In genomic region chr19:15247107-15248014, GRCh38 we compare ENCODE assay signal across 13 cellular contexts. TPM values are rescaled to one million over a fixed set of nuclear protein-coding genes. Genes with fewer than 3 reads are reported as not detected.
A peak's percentile ranks its signal among the peaks of the same experiment; 100 is the strongest.
DNase-seq lines count a peak whose midpoint lies in the region; TF ChIP-seq lines count a peak whose summit lies in the region.
"Had no signal": no experiment of that assay in that cellular context is flagged by ENCODE, and none has a peak within 500 bp of the region (broad histone marks: within the 10 kb centered on the region; RNA-seq: fewer than 3 reads in every experiment).

No MANE protein-coding gene starts in this region.

- H3K4me1 Mint-ChIP-seq in nephron = peaks cover 72% of the 10 kb centered on the region

- no peak for DNase-seq in adipocyte (ENCODE audit: low read depth)
- DNase-seq in tibial artery = peak in 1 of 2 donors; percentile 90
- no peak for DNase-seq in WERI-Rb-1
- DNase-seq in OCI-M1 (lab: John Stamatoyannopoulos, UW) = no peak
- DNase-seq in AG08395 (ENCODE audit: low spot score) = no peak
- DNase-seq: activated CD8-positive, alpha-beta memory T cell treated with anti-CD3 and anti-CD28 coated beads, Interleukin-2, amount 50 U/mL, for 48 hours; GOT3; NCI-H2171; nucleus accumbens had no signal

- H3K9ac ChIP-seq in adipocyte (ENCODE audit: low read length) = peak overlapping the region; percentile 84
- H3K9ac ChIP-seq: KMS-11 had no signal

- H3K4me3 Mint-ChIP-seq in nephron = no peak overlapping the region

- intact Hi-C loops in tibial artery (cut with DNase I; ENCODE audit: low total_unique reads) = loop anchor here (5.0 kb wide), 1 partner anchor 35 kb away; no protein-coding TSS in a partner anchor

- peaks cover 1% of the 10 kb centered on the region for H3K27me3 Mint-ChIP-seq in nephron (ENCODE audit: low read depth)

- TF ChIP-seq CTCF in nephron (IDR thresholded peaks at IDR 0.05; ENCODE audit: unreplicated experiment in 3 of 3) = no peak
- TF ChIP-seq CTCF in tibial artery (IDR thresholded peaks at IDR 0.05) = no peak
- no peak for TF ChIP-seq CTCF in WERI-Rb-1 (IDR thresholded peaks at IDR 0.05; ENCODE audit: low read depth, low read length)

- H3K9me3 ChIP-seq in adipocyte (ENCODE audit: control insufficient read depth, low read length) (no peaks in the 10 kb centered on the region), esophagus (ENCODE audit: control insufficient read depth in 2 of 2, insufficient read depth in 1 of 2, low read depth in 1 of 2, low read length in 1 of 2) (peaks cover 0 to 2% of the 10 kb centered on the region in 2 donors), tibial artery (no peaks in the 10 kb centered on the region), WERI-Rb-1 (ENCODE audit: severe bottlenecking) (no peaks in the 10 kb centered on the region)

- WGBS in esophagus, 2 donors = 70 to 74% methylated on average over 20 of the region's 20 CpGs

- peaks cover 54% of the 10 kb centered on the region for H3K4me1 ChIP-seq in adipocyte (ENCODE audit: control insufficient read depth, insufficient read depth, low read length)
- peaks cover 9 to 35% of the 10 kb centered on the region in 2 donors for H3K4me1 ChIP-seq in esophagus (ENCODE audit: control insufficient read depth in 2 of 2, insufficient read depth in 2 of 2, low read length in 1 of 2)
- H3K4me1 ChIP-seq in tibial artery = peaks cover 11 to 96% (median 88%) of the 10 kb centered on the region in 4 donors

- H3K27me3 ChIP-seq in adipocyte (replicated peaks; ENCODE audit: control insufficient read depth, insufficient read depth, low read length) (no peaks in the 10 kb centered on the region), esophagus (ENCODE audit: control insufficient read depth in 1 of 2, insufficient read depth in 2 of 2, low read length in 2 of 2) (no peaks in the 10 kb centered on the region), tibial artery (no peaks in the 10 kb centered on the region), WERI-Rb-1 (ENCODE audit: insufficient read depth, low read depth, severe bottlenecking) (no peaks in the 10 kb centered on the region)

- no peaks in the 10 kb centered on the region for H3K9me3 Mint-ChIP-seq in nephron

- H3K27ac Mint-ChIP-seq in nephron = peak overlapping the region; percentile 97 to 100 (median 97)

- H3K4me3 ChIP-seq in adipocyte (ENCODE audit: low read length) (no peak overlapping the region), esophagus (ENCODE audit: low read depth in 1 of 2, low read length in 2 of 2) (no peak overlapping the region), tibial artery (no peak overlapping the region), WERI-Rb-1 (ENCODE audit: low read depth, low read length) (no peak overlapping the region)

- H3K27ac ChIP-seq in esophagus (ENCODE audit: low read depth in 2 of 2, low read length in 1 of 2) (peak overlapping the region; percentile 49 to 66), tibial artery (peak overlapping the region; percentile 98), WERI-Rb-1 (no peak overlapping the region)
- H3K27ac ChIP-seq: epithelial cell of prostate, KMS-11 had no signal

- peaks cover 48% of the 10 kb centered on the region for H3K36me3 Mint-ChIP-seq in nephron (ENCODE audit: low read depth)

- H3K36me3 ChIP-seq in adipocyte (ENCODE audit: control insufficient read depth, insufficient read depth, low read length, severe bottlenecking) (peaks cover 41% of the 10 kb centered on the region), esophagus (ENCODE audit: control insufficient read depth in 2 of 2, insufficient read depth in 2 of 2, low read length in 1 of 2) (peaks cover 8 to 54% of the 10 kb centered on the region in 2 donors), tibial artery (peaks cover 12 to 65% (median 29%) of the 10 kb centered on the region in 3 donors), WERI-Rb-1 (peaks cover 82% of the 10 kb centered on the region)

RNA-seq across cellular contexts. Expression of gene EPHX3, which starts 15.1 kb away (rescaled TPM):
- 10 to 100 TPM; 30.4 to 69.8 TPM for polyA plus RNA-seq in esophagus

RNA-seq across cellular contexts. Expression of gene NOTCH3, which starts 46.6 kb away (rescaled TPM):
- polyA plus RNA-seq in esophagus = 10 to 100 TPM; 34.7 to 46.2 TPM
